In genomic region chr7:23105644-23106490, GRCh38 we compare ENCODE assay signal across 8 cellular contexts. TPM values are rescaled to one million over a fixed set of nuclear protein-coding genes. Genes with fewer than 3 reads are reported as not detected.
DNase-seq lines count a peak whose midpoint lies in the region; ATAC-seq and TF ChIP-seq lines count a peak whose summit lies in the region.

Gene KLHL7 (plus strand): TSS chr7:23105785. CDS start chr7:23106027, 242 bp downstream.

- peak within 1 kb of the TSS; percentile 89 for H3K27ac ChIP-seq in AG04450 (ENCODE audit: low read depth, low read length)

- peaks cover 35% of the 10 kb centered on the region for H3K4me1 Mint-ChIP-seq in WTC11

- ATAC-seq in GM18907 (IDR thresholded peaks at IDR 0.05; ENCODE audit: unreplicated experiment) (peak; percentile 96), HG03159 (IDR thresholded peaks at IDR 0.05; ENCODE audit: unreplicated experiment) (peak; percentile 95), WTC11 (peak; percentile 93)

- peak; percentile 30 for TF ChIP-seq CTCF in AG04450 (IDR thresholded peaks at IDR 0.05; ENCODE audit: low read depth, low read length)
- TF ChIP-seq CTCF in WTC11 (IDR thresholded peaks at IDR 0.05), result no peak
- TF ChIP-seq CTCF in cardiac fibroblast (IDR thresholded peaks at IDR 0.05; ENCODE audit: low read depth, low read length), result peak; percentile 19

- no peaks in the 10 kb centered on the region for H3K27me3 ChIP-seq in AG04450 (ENCODE audit: control insufficient read depth, insufficient read depth, low read length)

- H3K9me3 Mint-ChIP-seq in WTC11, result peaks cover 14% of the 10 kb centered on the region

- POLR2A ChIA-PET in AG04450 (lab: Yijun Ruan, JAX), result interaction anchor here (0.7 to 1.9 kb wide), 5 partner anchors 8 to 95 kb away, joined by 3 to 7 read pairs (median 4); no protein-coding TSS in a partner anchor
- POLR2A ChIA-PET in WTC11 (lab: Charles Lee), result interaction anchor here (0.6 to 2.0 kb wide), 11 partner anchors 9 to 283 kb away, joined by 3 to 30 read pairs (median 5); partner anchors contain the start of genes NUP42 and TOMM7

- peaks cover 16% of the 10 kb centered on the region for H3K36me3 Mint-ChIP-seq in WTC11

- H3K4me3 ChIP-seq in AG04450 (ENCODE audit: low read depth, low read length) (peak within 1 kb of the TSS; percentile 92), cardiac fibroblast (replicated peaks in 1 of 2; ENCODE audit: low read depth in 2 of 2, low read length in 2 of 2) (peak within 1 kb of the TSS; percentile 96 to 97)

- peak within 1 kb of the TSS; percentile 98 for H3K4me3 Mint-ChIP-seq in WTC11

- H3K27ac Mint-ChIP-seq in WTC11, result peak within 1 kb of the TSS; percentile 99

- H3K27me3 Mint-ChIP-seq in WTC11 (ENCODE audit: low read depth), result no peaks in the 10 kb centered on the region

- CTCF ChIA-PET in AG04450 (lab: Charles Lee) (interaction anchor here (0.7 to 1.9 kb wide), 6 partner anchors 9 to 546 kb away, joined by 3 to 16 read pairs (median 8); no protein-coding TSS in a partner anchor), WTC11 (lab: Charles Lee) (interaction anchor here (0.5 to 1.7 kb wide), 12 partner anchors 9 to 546 kb away, joined by 3 to 20 read pairs (median 3); no protein-coding TSS in a partner anchor)

- peaks cover 4% of the 10 kb centered on the region; the same call in 1 of the 2 replicates for H3K9me3 ChIP-seq in AG04450 (ENCODE audit: control insufficient read depth, insufficient read depth, low read length)

- DNase-seq in AG04450 (ENCODE audit: low read depth, low spot score) (peak; percentile 59), NCI-H2227 treated with DMSO at 0.1 percent for 48 hours (lab: John Stamatoyannopoulos, UW) (peak; percentile 90), WTC11 (ENCODE audit: low spot score) (peak; percentile 99), cardiac fibroblast (ENCODE audit: low read depth in 2 of 2) (peak; percentile 90), iPS-NIHi7 (ENCODE audit: extremely low spot score) (peak; percentile 96), smooth muscle cell of the brain vasculature (ENCODE audit: low read depth, low spot score) (peak; percentile 68)

TF ChIP-seq in WTC11, 78 proteins besides CTCF, POLR2A, EP300 and RAD21 (continues in another document):
- TF ChIP-seq ESRRA (CRISPR knock-in tag; IDR thresholded peaks at IDR 0.05; ENCODE audit: borderline replicate concordance) (no peak), ZNF671 (CRISPR knock-in tag; IDR thresholded peaks at IDR 0.05) (no peak), AFF4 (CRISPR knock-in tag; IDR thresholded peaks at IDR 0.05; ENCODE audit: borderline replicate concordance) (no peak), NFATC4 (CRISPR knock-in tag; IDR thresholded peaks at IDR 0.05) (no peak), CDX4 (CRISPR knock-in tag; IDR thresholded peaks at IDR 0.05; ENCODE audit: borderline replicate concordance) (no peak), ZNF416 (CRISPR knock-in tag; IDR thresholded peaks at IDR 0.05) (no peak), ELF4 (CRISPR knock-in tag; IDR thresholded peaks at IDR 0.05; ENCODE audit: low read depth) (no peak), TEAD1 (CRISPR knock-in tag; IDR thresholded peaks at IDR 0.05) (peak; percentile 48), ZNF396 (CRISPR knock-in tag; IDR thresholded peaks at IDR 0.05; ENCODE audit: borderline replicate concordance) (no peak), OVOL2 (CRISPR knock-in tag; IDR thresholded peaks at IDR 0.05; ENCODE audit: borderline replicate concordance) (no peak), MAX (CRISPR knock-in tag; IDR thresholded peaks at IDR 0.05) (peak; percentile 72), ETV6 (CRISPR knock-in tag; IDR thresholded peaks at IDR 0.05) (peak; percentile 72), FOXP4 (CRISPR knock-in tag; IDR thresholded peaks at IDR 0.05) (peak; percentile 76), CBFB (CRISPR knock-in tag; IDR thresholded peaks at IDR 0.05; ENCODE audit: low read depth) (no peak), E2F1 (CRISPR knock-in tag; IDR thresholded peaks at IDR 0.05) (no peak), ZNF121 (CRISPR knock-in tag; IDR thresholded peaks at IDR 0.05) (no peak)

RNA-seq across cellular contexts. Expression of gene KLHL7, which starts in this region (rescaled TPM):
- polyA plus RNA-seq in AG04450 (2011; rRNA removed), result 39.6 and 53.7 TPM in 2 replicates
- 20.4 and 24.5 TPM in 2 replicates for polyA minus RNA-seq in AG04450 (2011; rRNA and poly(A)+ RNA removed)
- total RNA-seq in WTC11 (2021), result 65.9 to 82.1 TPM (median 69.2 TPM) in 3 replicates

Comparison
In these comparisons a context has a peak if more than half of its experiments do, and no peak if none do; other contexts are left out.
1. Peak in every context shown above with its lines: DNase-seq, ATAC-seq, H3K4me3 ChIP-seq and H3K27ac ChIP-seq.